ENCODE assay signal across 18 cellular contexts in genomic region chr4:76654796-76655195, GRCh38.
DNase-seq lines count a peak whose midpoint lies in the region; ATAC-seq and TF ChIP-seq lines count a peak whose summit lies in the region.
"Had no signal": no experiment of that assay in that cellular context is flagged by ENCODE, and none has a peak within 500 bp of the region (broad histone marks: within the 10 kb centered on the region; RNA-seq: fewer than 3 reads in every experiment).

No MANE protein-coding gene starts in this region.

- H3K27me3 ChIP-seq in thoracic aorta (replicated peaks; ENCODE audit: insufficient read depth) (no peaks in the 10 kb centered on the region), upper lobe of right lung (no peaks in the 10 kb centered on the region)
- H3K27me3 ChIP-seq: BLaER1 treated with 17β-estradiol and CSF1 and Interleukin-3, amounts not matched to agents 10 nM and 100 nM; MG63; SJSA1 had no signal

- H3K9me3 ChIP-seq in thoracic aorta (no peaks in the 10 kb centered on the region), upper lobe of right lung (no peaks in the 10 kb centered on the region)
- H3K9me3 ChIP-seq: SJSA1 had no signal

- ATAC-seq in thoracic aorta (ENCODE audit: insufficient number of reproducible peaks, low FRiP score, low read depth), result no peak
- ATAC-seq in left lobe of liver, result no peak
- no peak for ATAC-seq in upper lobe of right lung

- no peak for TF ChIP-seq CTCF in thoracic aorta (IDR thresholded peaks at IDR 0.05)
- TF ChIP-seq CTCF in upper lobe of right lung (IDR thresholded peaks at IDR 0.05), result no peak

- peak; percentile 93 for DNase-seq in NCI-H526 treated with DMSO at 0.1 percent for 48 hours (lab: John Stamatoyannopoulos, UW)
- DNase-seq in NCI-H526 (lab: John Stamatoyannopoulos, UW), result no peak
- peak; percentile 21 for DNase-seq in amniotic stem cell (lab: John Stamatoyannopoulos, UW)
- DNase-seq in iris pigment epithelial cell (ENCODE audit: low read depth), result peak; percentile 49
- no peak for DNase-seq in thoracic aorta (ENCODE audit: low spot score)
- DNase-seq in left lobe of liver (ENCODE audit: low spot score), result no peak
- no peak for DNase-seq in G401 (ENCODE audit: low spot score)
- no peak for DNase-seq in upper lobe of right lung
- DNase-seq: H7, MG63, NCI-H1092 treated with DMSO at 0.1 percent for 48 hours, NCI-H1694, NCI-H2107, NCI-H345, NCI-H82 had no signal

- intact Hi-C loops in upper lobe of right lung (cut with DNase I), result no loop called here

- H3K4me1 ChIP-seq in thoracic aorta (ENCODE audit: control insufficient read depth in 1 of 2, low read depth in 2 of 2) (peaks cover 27 to 64% of the 10 kb centered on the region in 2 donors), upper lobe of right lung (no peaks in the 10 kb centered on the region)

- H3K36me3 ChIP-seq in thoracic aorta, result no peaks in the 10 kb centered on the region
- H3K36me3 ChIP-seq in upper lobe of right lung, result no peaks in the 10 kb centered on the region
- H3K36me3 ChIP-seq: BLaER1 treated with 17β-estradiol and CSF1 and Interleukin-3, amounts not matched to agents 10 nM and 100 nM; SJSA1 had no signal

- H3K4me3 ChIP-seq in thoracic aorta (no peak overlapping the region), upper lobe of right lung (no peak overlapping the region)
- H3K4me3 ChIP-seq: BLaER1 treated with 17β-estradiol and CSF1 and Interleukin-3, amounts not matched to agents 10 nM and 100 nM; MG63; SJSA1 had no signal

- in situ Hi-C loops in G401 (cut with HindIII; ENCODE audit: low sequenced_read_pairs), result no loop called here

- H3K27ac ChIP-seq in thoracic aorta (peak overlapping the region; percentile 66 to 87), upper lobe of right lung (no peak overlapping the region)
- H3K27ac ChIP-seq: 22Rv1; BLaER1 treated with 17β-estradiol and CSF1 and Interleukin-3, amounts not matched to agents 10 nM and 100 nM; SJSA1 had no signal

Comparison
In these comparisons a context has a peak if more than half of its experiments do, and no peak if none do; other contexts are left out.
1. DNase-seq: peak in NCI-H526 treated with DMSO at 0.1 percent for 48 hours (single experiment), amniotic stem cell (single experiment) and iris pigment epithelial cell (single experiment); none in NCI-H526 (0 of 2), thoracic aorta (single experiment), left lobe of liver (single experiment), G401 (single experiment) and upper lobe of right lung (single experiment).